8 cellular contexts compared by ENCODE assay signal in the genomic region with DNA sequence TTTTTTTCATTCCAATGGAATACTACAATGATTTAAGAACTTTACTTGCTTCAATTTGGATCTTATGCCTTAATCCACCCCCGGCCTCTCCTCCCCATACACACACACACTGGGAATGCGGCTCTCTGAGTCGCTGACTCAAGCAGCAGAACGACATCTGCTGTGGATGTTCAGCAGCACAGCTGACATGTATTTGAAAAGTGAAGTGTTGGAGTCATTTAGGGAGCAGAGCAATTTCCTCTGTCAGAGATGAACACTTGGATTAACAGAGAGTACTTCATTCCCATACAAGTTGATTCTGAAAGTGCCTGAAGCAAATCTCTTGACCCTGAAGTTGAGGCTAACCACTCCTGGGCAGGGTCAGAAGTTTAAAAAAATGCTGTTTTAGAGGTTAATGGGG. TPM values are rescaled to one million over a fixed set of nuclear protein-coding genes. Genes with fewer than 3 reads are reported as not detected.
DNase-seq lines count a peak whose midpoint lies in the region; ATAC-seq lines count a peak whose summit lies in the region.

No MANE protein-coding gene starts in this region.

- no peak overlapping the region for H3K4me3 ChIP-seq in SJCRH30

- H3K4me1 ChIP-seq in SJCRH30 = peaks cover 45% of the 10 kb centered on the region

- H3K27ac ChIP-seq in SJCRH30 = peak overlapping the region; percentile 48

- DNase-seq in ELR (ENCODE audit: low read depth) (peak; percentile 83), SJCRH30 (peak; percentile 88 to 93), glomerular visceral epithelial cell (ENCODE audit: extremely low spot score) (peak; percentile 49), pulmonary artery endothelial cell (ENCODE audit: low read depth, low spot score) (peak; percentile 32), AML-193 (lab: John Stamatoyannopoulos, UW) (no peak), T1000 (lab: John Stamatoyannopoulos, UW) (no peak)

- no peaks in the 10 kb centered on the region for H3K27me3 ChIP-seq in SJCRH30

- no peak for ATAC-seq in GM21515 (IDR thresholded peaks at IDR 0.05; ENCODE audit: unreplicated experiment)
- ATAC-seq in HG03045 (IDR thresholded peaks at IDR 0.05; ENCODE audit: unreplicated experiment) = no peak

- no peaks in the 10 kb centered on the region for H3K36me3 ChIP-seq in SJCRH30

- no peaks in the 10 kb centered on the region; the same call in 1 of the 2 replicates for H3K9me3 ChIP-seq in SJCRH30 (replicated peaks)

RNA-seq across cellular contexts. Expression of a gene that starts 27.9 kb away (rescaled TPM):
- total RNA-seq in SJCRH30 (2014; rRNA removed; shearing (Covaris generic)) = 22.0 and 28.5 TPM in 2 replicates
- 516 and 517 TPM in 2 replicates for total RNA-seq in pulmonary artery endothelial cell

Comparison
In these comparisons a context has a peak if more than half of its experiments do, and no peak if none do; other contexts are left out.
1. DNase-seq: peak in ELR (single experiment), SJCRH30 (2 of 2), glomerular visceral epithelial cell (single experiment) and pulmonary artery endothelial cell (single experiment); none in AML-193 (0 of 2) and T1000 (single experiment).
2. RNA of a gene that starts 27.9 kb away (total RNA-seq): 516 to 517 TPM in pulmonary artery endothelial cell; 22.0 to 28.5 TPM in SJCRH30; every median in the first group is over 10 times any median in the second.